In genomic region chr18:65760457-65760856, GRCh38 we compare ENCODE assay signal across 10 cellular contexts. TPM values are rescaled to one million over a fixed set of nuclear protein-coding genes. Genes with fewer than 3 reads are reported as not detected.
"Had no signal": no experiment of that assay in that cellular context is flagged by ENCODE, and none has a peak within 500 bp of the region (broad histone marks: within the 10 kb centered on the region; RNA-seq: fewer than 3 reads in every experiment).

No MANE protein-coding gene starts in this region.

- H3K9me3 ChIP-seq: HAP-1 had no signal

- H3K27ac Mint-ChIP-seq: HFFc6, IgD-negative memory B cell had no signal

- H3K9ac ChIP-seq: GM23248 had no signal

- ATAC-seq: HCT116, HepG2 had no signal

- H3K36me3 Mint-ChIP-seq: IgD-negative memory B cell had no signal

- H2AFZ ChIP-seq: GM23248 had no signal

- H3K36me3 ChIP-seq: HAP-1 had no signal

- H3K27me3 Mint-ChIP-seq: IgD-negative memory B cell had no signal

- H3K27ac ChIP-seq: GM23248, HL-60 had no signal

- H3K4me3 Mint-ChIP-seq: HFFc6, IgD-negative memory B cell had no signal

- DNase-seq: GM23248, GOT3, H7, HFFc6, KBM-7 had no signal

- FAIRE-seq: HepG2 had no signal

- H3K4me3 ChIP-seq: GM23248, HAP-1 had no signal

- H3K4me1 Mint-ChIP-seq: IgD-negative memory B cell had no signal

RNA-seq across cellular contexts. Expression of gene CDH7, which starts 9.6 kb away (rescaled TPM):
- total RNA-seq: GM23248, HepG2, HFFc6 had no signal
- polyA plus RNA-seq: GM23248, HepG2, IgD-negative memory B cell had no signal
